Comparison of ENCODE assay signal across 1 cellular context in the genomic region with DNA sequence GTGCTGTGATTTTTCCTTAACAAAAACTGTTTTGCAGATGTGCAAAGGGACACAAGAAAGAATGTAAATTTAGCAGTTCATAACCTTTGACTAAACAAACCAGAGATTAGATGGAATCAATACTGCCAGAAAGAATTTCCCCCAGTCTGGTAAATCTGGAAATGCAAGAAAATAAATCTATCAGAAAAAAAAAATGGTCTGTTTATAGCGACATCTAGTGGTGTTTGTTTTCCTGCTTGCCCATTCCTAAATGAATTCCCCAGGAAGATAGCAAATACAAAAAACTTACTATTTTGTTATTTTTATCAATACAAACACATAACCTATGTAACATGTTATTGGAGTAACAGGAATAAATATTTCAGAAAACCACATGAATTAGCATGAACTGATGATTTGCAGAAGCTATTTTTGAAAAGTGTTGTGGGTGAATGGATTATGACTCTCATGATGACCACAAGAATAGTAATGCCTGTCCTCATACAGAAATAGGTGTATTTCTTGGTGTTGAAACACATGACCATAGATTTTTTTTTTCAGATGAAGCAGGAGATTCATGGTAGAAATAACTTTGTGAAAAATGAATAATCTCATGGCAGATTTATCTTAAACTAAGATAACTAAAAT.
TF ChIP-seq lines count a peak whose summit lies in the region.

No MANE protein-coding gene starts in this region.

TF ChIP-seq in H1, 55 proteins besides CTCF, POLR2A, EP300 and RAD21 (continued from another document):
- TF ChIP-seq, protein P1, sequence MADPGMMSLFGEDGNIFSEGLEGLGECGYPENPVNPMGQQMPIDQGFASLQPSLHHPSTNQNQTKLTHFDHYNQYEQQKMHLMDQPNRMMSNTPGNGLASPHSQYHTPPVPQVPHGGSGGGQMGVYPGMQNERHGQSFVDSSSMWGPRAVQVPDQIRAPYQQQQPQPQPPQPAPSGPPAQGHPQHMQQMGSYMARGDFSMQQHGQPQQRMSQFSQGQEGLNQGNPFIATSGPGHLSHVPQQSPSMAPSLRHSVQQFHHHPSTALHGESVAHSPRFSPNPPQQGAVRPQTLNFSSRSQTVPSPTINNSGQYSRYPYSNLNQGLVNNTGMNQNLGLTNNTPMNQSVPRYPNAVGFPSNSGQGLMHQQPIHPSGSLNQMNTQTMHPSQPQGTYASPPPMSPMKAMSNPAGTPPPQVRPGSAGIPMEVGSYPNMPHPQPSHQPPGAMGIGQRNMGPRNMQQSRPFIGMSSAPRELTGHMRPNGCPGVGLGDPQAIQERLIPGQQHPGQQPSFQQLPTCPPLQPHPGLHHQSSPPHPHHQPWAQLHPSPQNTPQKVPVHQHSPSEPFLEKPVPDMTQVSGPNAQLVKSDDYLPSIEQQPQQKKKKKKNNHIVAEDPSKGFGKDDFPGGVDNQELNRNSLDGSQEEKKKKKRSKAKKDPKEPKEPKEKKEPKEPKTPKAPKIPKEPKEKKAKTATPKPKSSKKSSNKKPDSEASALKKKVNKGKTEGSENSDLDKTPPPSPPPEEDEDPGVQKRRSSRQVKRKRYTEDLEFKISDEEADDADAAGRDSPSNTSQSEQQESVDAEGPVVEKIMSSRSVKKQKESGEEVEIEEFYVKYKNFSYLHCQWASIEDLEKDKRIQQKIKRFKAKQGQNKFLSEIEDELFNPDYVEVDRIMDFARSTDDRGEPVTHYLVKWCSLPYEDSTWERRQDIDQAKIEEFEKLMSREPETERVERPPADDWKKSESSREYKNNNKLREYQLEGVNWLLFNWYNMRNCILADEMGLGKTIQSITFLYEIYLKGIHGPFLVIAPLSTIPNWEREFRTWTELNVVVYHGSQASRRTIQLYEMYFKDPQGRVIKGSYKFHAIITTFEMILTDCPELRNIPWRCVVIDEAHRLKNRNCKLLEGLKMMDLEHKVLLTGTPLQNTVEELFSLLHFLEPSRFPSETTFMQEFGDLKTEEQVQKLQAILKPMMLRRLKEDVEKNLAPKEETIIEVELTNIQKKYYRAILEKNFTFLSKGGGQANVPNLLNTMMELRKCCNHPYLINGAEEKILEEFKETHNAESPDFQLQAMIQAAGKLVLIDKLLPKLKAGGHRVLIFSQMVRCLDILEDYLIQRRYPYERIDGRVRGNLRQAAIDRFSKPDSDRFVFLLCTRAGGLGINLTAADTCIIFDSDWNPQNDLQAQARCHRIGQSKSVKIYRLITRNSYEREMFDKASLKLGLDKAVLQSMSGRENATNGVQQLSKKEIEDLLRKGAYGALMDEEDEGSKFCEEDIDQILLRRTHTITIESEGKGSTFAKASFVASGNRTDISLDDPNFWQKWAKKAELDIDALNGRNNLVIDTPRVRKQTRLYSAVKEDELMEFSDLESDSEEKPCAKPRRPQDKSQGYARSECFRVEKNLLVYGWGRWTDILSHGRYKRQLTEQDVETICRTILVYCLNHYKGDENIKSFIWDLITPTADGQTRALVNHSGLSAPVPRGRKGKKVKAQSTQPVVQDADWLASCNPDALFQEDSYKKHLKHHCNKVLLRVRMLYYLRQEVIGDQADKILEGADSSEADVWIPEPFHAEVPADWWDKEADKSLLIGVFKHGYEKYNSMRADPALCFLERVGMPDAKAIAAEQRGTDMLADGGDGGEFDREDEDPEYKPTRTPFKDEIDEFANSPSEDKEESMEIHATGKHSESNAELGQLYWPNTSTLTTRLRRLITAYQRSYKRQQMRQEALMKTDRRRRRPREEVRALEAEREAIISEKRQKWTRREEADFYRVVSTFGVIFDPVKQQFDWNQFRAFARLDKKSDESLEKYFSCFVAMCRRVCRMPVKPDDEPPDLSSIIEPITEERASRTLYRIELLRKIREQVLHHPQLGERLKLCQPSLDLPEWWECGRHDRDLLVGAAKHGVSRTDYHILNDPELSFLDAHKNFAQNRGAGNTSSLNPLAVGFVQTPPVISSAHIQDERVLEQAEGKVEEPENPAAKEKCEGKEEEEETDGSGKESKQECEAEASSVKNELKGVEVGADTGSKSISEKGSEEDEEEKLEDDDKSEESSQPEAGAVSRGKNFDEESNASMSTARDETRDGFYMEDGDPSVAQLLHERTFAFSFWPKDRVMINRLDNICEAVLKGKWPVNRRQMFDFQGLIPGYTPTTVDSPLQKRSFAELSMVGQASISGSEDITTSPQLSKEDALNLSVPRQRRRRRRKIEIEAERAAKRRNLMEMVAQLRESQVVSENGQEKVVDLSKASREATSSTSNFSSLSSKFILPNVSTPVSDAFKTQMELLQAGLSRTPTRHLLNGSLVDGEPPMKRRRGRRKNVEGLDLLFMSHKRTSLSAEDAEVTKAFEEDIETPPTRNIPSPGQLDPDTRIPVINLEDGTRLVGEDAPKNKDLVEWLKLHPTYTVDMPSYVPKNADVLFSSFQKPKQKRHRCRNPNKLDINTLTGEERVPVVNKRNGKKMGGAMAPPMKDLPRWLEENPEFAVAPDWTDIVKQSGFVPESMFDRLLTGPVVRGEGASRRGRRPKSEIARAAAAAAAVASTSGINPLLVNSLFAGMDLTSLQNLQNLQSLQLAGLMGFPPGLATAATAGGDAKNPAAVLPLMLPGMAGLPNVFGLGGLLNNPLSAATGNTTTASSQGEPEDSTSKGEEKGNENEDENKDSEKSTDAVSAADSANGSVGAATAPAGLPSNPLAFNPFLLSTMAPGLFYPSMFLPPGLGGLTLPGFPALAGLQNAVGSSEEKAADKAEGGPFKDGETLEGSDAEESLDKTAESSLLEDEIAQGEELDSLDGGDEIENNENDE (IDR thresholded peaks at IDR 0.05; ENCODE audit: insufficient replicate concordance, low read length): peak; percentile 43
- TF ChIP-seq CHD1 (IDR thresholded peaks at IDR 0.05; ENCODE audit: low read depth, low read length) (no peak), TCF12 (IDR thresholded peaks at IDR 0.05; ENCODE audit: low read depth, low read length) (no peak)
